14 cellular contexts compared by ENCODE assay signal in genomic region chr20:1871807-1872455, GRCh38. TPM values are rescaled to one million over a fixed set of nuclear protein-coding genes. Genes with fewer than 3 reads are reported as not detected.
A peak's percentile ranks its signal among the peaks of the same experiment; 100 is the strongest.
DNase-seq lines count a peak whose midpoint lies in the region; ATAC-seq, FAIRE-seq and TF ChIP-seq lines count a peak whose summit lies in the region.
"Had no signal": no experiment of that assay in that cellular context is flagged by ENCODE, and none has a peak within 500 bp of the region (broad histone marks: within the 10 kb centered on the region; RNA-seq: fewer than 3 reads in every experiment).

No MANE protein-coding gene starts in this region.

- no peak overlapping the region for H3K27ac Mint-ChIP-seq in activated CD4-positive, alpha-beta memory T cell treated with anti-CD3 and anti-CD28 coated beads for 36 hours
- no peak overlapping the region for H3K27ac Mint-ChIP-seq in activated CD4-positive, alpha-beta memory T cell treated with anti-CD3 and anti-CD28 coated beads, Interleukin-2, amount 10 ng/mL, durations not matched to agents 7 days and 5 days
- H3K27ac Mint-ChIP-seq in stimulated activated effector memory CD8-positive, alpha-beta T cell treated with anti-CD3 and anti-CD28 coated beads, Interleukin-12 subunit alpha, Interleukin-12 subunit beta, amount 100 ng/mL, for 72 hours: no peak overlapping the region

- no peak overlapping the region for H2AFZ ChIP-seq in K562 (ENCODE audit: low read depth, low read length)

- 4% methylated on average over 6 of the region's 7 CpGs for WGBS in K562 (ENCODE audit: insufficient coverage, low coverage, missing lambda C conversion rate)

- no peak for FAIRE-seq in K562 (lab: Jason Lieb, UNC)
- no peak for FAIRE-seq in RCC 7860 (lab: Jason Lieb, UNC)

- H3K36me3 ChIP-seq in K562 (ENCODE audit: control insufficient read depth, insufficient read depth, low read length): no peaks in the 10 kb centered on the region
- H3K36me3 ChIP-seq: upper lobe of left lung had no signal

- H3K27me3 Mint-ChIP-seq in activated CD4-positive, alpha-beta memory T cell treated with anti-CD3 and anti-CD28 coated beads for 36 hours: peaks cover 20% of the 10 kb centered on the region
- peaks cover 4% of the 10 kb centered on the region for H3K27me3 Mint-ChIP-seq in activated CD4-positive, alpha-beta memory T cell treated with anti-CD3 and anti-CD28 coated beads, Interleukin-2, amount 10 ng/mL, durations not matched to agents 7 days and 5 days

- peak; percentile 58 for DNase-seq in activated CD4-positive, alpha-beta memory T cell treated with anti-CD3 and anti-CD28 coated beads for 36 hours
- DNase-seq in activated CD4-positive, alpha-beta memory T cell treated with anti-CD3 and anti-CD28 coated beads, Interleukin-2, amount 10 ng/mL, durations not matched to agents 7 days and 5 days: no peak
- no peak for DNase-seq in K562 (ENCODE audit: extremely low read depth in 1 of 4, low spot score in 3 of 4)
- DNase-seq in stimulated activated effector memory CD8-positive, alpha-beta T cell treated with anti-CD3 and anti-CD28 coated beads, Interleukin-12 subunit alpha, Interleukin-12 subunit beta, amount 100 ng/mL, for 72 hours (ENCODE audit: low spot score in 2 of 2): no peak
- no peak for DNase-seq in RCC 7860 (ENCODE audit: low spot score)
- no peak for DNase-seq in NCI-H2227 treated with DMSO at 0.1 percent for 48 hours (lab: John Stamatoyannopoulos, UW)
- DNase-seq: anterior cingulate cortex, DMS79 treated with DMSO at 0.1 percent for 48 hours, foreskin melanocyte, NCI-H2171 had no signal

- no peaks in the 10 kb centered on the region for H3K79me2 ChIP-seq in K562 (ENCODE audit: control insufficient read depth, insufficient read depth, low read length)

- in situ Hi-C loops in K562 (cut with MboI): no loop called here

- no peaks in the 10 kb centered on the region for H3K4me1 ChIP-seq in K562 (replicated peaks in 1 of 2; ENCODE audit: control insufficient read depth in 2 of 2, insufficient read depth in 2 of 2, low read length in 2 of 2)

- no peaks in the 10 kb centered on the region for H3K4me1 Mint-ChIP-seq in activated CD4-positive, alpha-beta memory T cell treated with anti-CD3 and anti-CD28 coated beads for 36 hours (ENCODE audit: low read depth)
- no peaks in the 10 kb centered on the region for H3K4me1 Mint-ChIP-seq in activated CD4-positive, alpha-beta memory T cell treated with anti-CD3 and anti-CD28 coated beads, Interleukin-2, amount 10 ng/mL, durations not matched to agents 7 days and 5 days
- no peaks in the 10 kb centered on the region for H3K4me1 Mint-ChIP-seq in stimulated activated effector memory CD8-positive, alpha-beta T cell treated with anti-CD3 and anti-CD28 coated beads, Interleukin-12 subunit alpha, Interleukin-12 subunit beta, amount 100 ng/mL, for 72 hours

- intact Hi-C loops in activated CD4-positive, alpha-beta memory T cell treated with anti-CD3 and anti-CD28 coated beads for 36 hours (cut with micrococcal nuclease): no loop called here
- intact Hi-C loops in K562 (cut with micrococcal nuclease): no loop called here

- CTCF ChIA-PET in activated CD4-positive, alpha-beta memory T cell treated with anti-CD3 and anti-CD28 coated beads for 36 hours (lab: Charles Lee): no interaction called here
- CTCF ChIA-PET in activated CD4-positive, alpha-beta memory T cell treated with anti-CD3 and anti-CD28 coated beads, Interleukin-2, amount 10 ng/mL, durations not matched to agents 7 days and 5 days (lab: Charles Lee): no interaction called here
- CTCF ChIA-PET in K562 (lab: Yijun Ruan, JAX; ENCODE audit: low intra/inter-chr PET ratio): no interaction called here

- TF ChIP-seq EP300 in K562 (IDR thresholded peaks at IDR 0.05; ENCODE audit: low read length): no peak

- BruUV-seq in K562 (replicated peaks; lab: Mats Ljungman, UMichigan): no TSS peak

- no peak overlapping the region for H3K4me2 ChIP-seq in K562 (ENCODE audit: insufficient read depth, low read length)

- POLR2A ChIA-PET in activated CD4-positive, alpha-beta memory T cell treated with anti-CD3 and anti-CD28 coated beads for 36 hours (lab: Charles Lee): no interaction called here
- POLR2A ChIA-PET in activated CD4-positive, alpha-beta memory T cell treated with anti-CD3 and anti-CD28 coated beads, Interleukin-2, amount 10 ng/mL, durations not matched to agents 7 days and 5 days (lab: Charles Lee): no interaction called here
- POLR2A ChIA-PET in K562 (lab: Yijun Ruan, JAX): no interaction called here

- H3K9me1 ChIP-seq in K562 (ENCODE audit: control insufficient read depth, insufficient read depth, low read length): no peaks in the 10 kb centered on the region

- H3K4me3 Mint-ChIP-seq in activated CD4-positive, alpha-beta memory T cell treated with anti-CD3 and anti-CD28 coated beads for 36 hours: no peak overlapping the region
- no peak overlapping the region for H3K4me3 Mint-ChIP-seq in activated CD4-positive, alpha-beta memory T cell treated with anti-CD3 and anti-CD28 coated beads, Interleukin-2, amount 10 ng/mL, durations not matched to agents 7 days and 5 days
- no peak overlapping the region for H3K4me3 Mint-ChIP-seq in stimulated activated effector memory CD8-positive, alpha-beta T cell treated with anti-CD3 and anti-CD28 coated beads, Interleukin-12 subunit alpha, Interleukin-12 subunit beta, amount 100 ng/mL, for 72 hours
- H3K4me3 Mint-ChIP-seq: neural crest cell had no signal

- no peaks in the 10 kb centered on the region for H3K36me3 Mint-ChIP-seq in activated CD4-positive, alpha-beta memory T cell treated with anti-CD3 and anti-CD28 coated beads for 36 hours
- no peaks in the 10 kb centered on the region for H3K36me3 Mint-ChIP-seq in activated CD4-positive, alpha-beta memory T cell treated with anti-CD3 and anti-CD28 coated beads, Interleukin-2, amount 10 ng/mL, durations not matched to agents 7 days and 5 days (ENCODE audit: low read depth)
- H3K36me3 Mint-ChIP-seq in stimulated activated effector memory CD8-positive, alpha-beta T cell treated with anti-CD3 and anti-CD28 coated beads, Interleukin-12 subunit alpha, Interleukin-12 subunit beta, amount 100 ng/mL, for 72 hours: no peaks in the 10 kb centered on the region

- TF ChIP-seq RAD21 in K562 (CRISPR knock-in tag; conservative IDR thresholded peaks at IDR 0.05 in 1 of 2, IDR thresholded peaks at IDR 0.05 in 1 of 2): no peak

- H3K27ac ChIP-seq in K562 (ENCODE audit: extremely low read depth, low read depth, low read length): no peak overlapping the region
- H3K27ac ChIP-seq: upper lobe of left lung had no signal

- H4K20me1 ChIP-seq in K562 (replicated peaks; ENCODE audit: control insufficient read depth, insufficient read depth, low read length): no peaks in the 10 kb centered on the region

- H3K27me3 ChIP-seq in K562 (ENCODE audit: control insufficient read depth in 2 of 2, insufficient read depth in 2 of 2, low read length in 2 of 2): no peaks in the 10 kb centered on the region
- H3K27me3 ChIP-seq: upper lobe of left lung had no signal

- no peak overlapping the region for H3K4me3 ChIP-seq in K562
- H3K4me3 ChIP-seq: upper lobe of left lung had no signal

- peak; percentile 60 for ATAC-seq in HG02759 (IDR thresholded peaks at IDR 0.05; ENCODE audit: unreplicated experiment)
- ATAC-seq in K562: no peak
- peak; percentile 73 for ATAC-seq in stimulated activated effector memory CD8-positive, alpha-beta T cell treated with anti-CD3 and anti-CD28 coated beads, Interleukin-12 subunit alpha, Interleukin-12 subunit beta, amount 100 ng/mL, for 72 hours
- no peak for ATAC-seq in GM19035 (IDR thresholded peaks at IDR 0.05; ENCODE audit: unreplicated experiment)

- no peaks in the 10 kb centered on the region for H3K9me3 ChIP-seq in K562 (replicated peaks; ENCODE audit: control insufficient read depth, insufficient read depth, low read depth, low read length)
- H3K9me3 ChIP-seq: upper lobe of left lung had no signal

- no peak overlapping the region for H3K9ac ChIP-seq in K562 (ENCODE audit: insufficient read depth in 1 of 2, low read depth in 2 of 2, low read length in 2 of 2)

- no peak for TF ChIP-seq POLR2A in K562 (conservative IDR thresholded peaks at IDR 0.05)

- no peak for TF ChIP-seq CTCF in K562 (IDR thresholded peaks at IDR 0.05 in 2 of 3, conservative IDR thresholded peaks at IDR 0.05 in 1 of 3; ENCODE audit: insufficient read depth in 2 of 3, low read depth in 1 of 3, low read length in 3 of 3)

- H3K9me3 Mint-ChIP-seq in activated CD4-positive, alpha-beta memory T cell treated with anti-CD3 and anti-CD28 coated beads for 36 hours: no peaks in the 10 kb centered on the region
- no peaks in the 10 kb centered on the region for H3K9me3 Mint-ChIP-seq in activated CD4-positive, alpha-beta memory T cell treated with anti-CD3 and anti-CD28 coated beads, Interleukin-2, amount 10 ng/mL, durations not matched to agents 7 days and 5 days
- no peaks in the 10 kb centered on the region for H3K9me3 Mint-ChIP-seq in stimulated activated effector memory CD8-positive, alpha-beta T cell treated with anti-CD3 and anti-CD28 coated beads, Interleukin-12 subunit alpha, Interleukin-12 subunit beta, amount 100 ng/mL, for 72 hours
- H3K9me3 Mint-ChIP-seq: neural crest cell had no signal

TF ChIP-seq in K562, 482 proteins besides CTCF, POLR2A, EP300 and RAD21 (continues in another document):
- TF ChIP-seq ZKSCAN8 (CRISPR knock-in tag; IDR thresholded peaks at IDR 0.05): peak; percentile 55; the same call in 1 of the 2 replicates
- no peak for TF ChIP-seq SMARCA5 (IDR thresholded peaks at IDR 0.05)

RNA-seq across cellular contexts. Expression of gene SIRPA, which starts 23.3 kb away (rescaled TPM):
- not detected for total RNA-seq in activated CD4-positive, alpha-beta memory T cell treated with anti-CD3 and anti-CD28 coated beads for 36 hours
- not detected for total RNA-seq in activated CD4-positive, alpha-beta memory T cell treated with anti-CD3 and anti-CD28 coated beads, Interleukin-2, amount 10 ng/mL, durations not matched to agents 7 days and 5 days
- 0.25 TPM in 1 of 2 replicates, not detected in the other for total RNA-seq in K562 (2011; cell fraction: chromatin; rRNA removed; ENCODE audit: low replicate concordance)
- 0.17 TPM in 1 of 2 replicates, not detected in the other for total RNA-seq in K562 (2011; cell fraction: nucleolus; rRNA removed)
- 0.15 and 0.23 TPM in 2 replicates for total RNA-seq in K562 (2011; cell fraction: nucleoplasm; rRNA removed)
- 0.04 TPM in 1 of 2 replicates, not detected in the other for total RNA-seq in K562 (2014; rRNA removed)
- total RNA-seq in K562 (2014; rRNA removed; fragmentation: Illumina TruSeq; extraction: Trizol): 0.10 and 0.11 TPM in 2 replicates
- total RNA-seq in K562 (2015; rRNA removed; fragmentation: Illumina TruSeq; extraction: Trizol): 0.23 and 0.25 TPM in 2 replicates
- total RNA-seq in K562 (2021): 0.40 and 0.56 TPM in 2 replicates
- polyA plus RNA-seq in K562 (2011; rRNA removed): 0.08 and 4.4 TPM in 2 replicates
- polyA plus RNA-seq in K562 (2011; cell fraction: cytosol; rRNA removed): 0.18 and 3.1 TPM in 2 replicates
- polyA plus RNA-seq in K562 (2011; cell fraction: nucleus; rRNA removed): 0.30 and 7.5 TPM in 2 replicates
- polyA plus RNA-seq in K562 (2012): 0.20 and 0.35 TPM in 2 replicates
- polyA plus RNA-seq in K562 (2014; fragmentation: Illumina TruSeq; extraction: Trizol): 0.25 and 0.28 TPM in 2 replicates
- under 1 TPM in 1 of 2 experiments, not detected in 1; 0.01 TPM for polyA plus RNA-seq in K562 (2014; fragmentation: Nextera tagmentation; extraction: Ambion mirVana)
- 0.08 and 0.09 TPM in 2 replicates for polyA plus RNA-seq in K562 (2014; rRNA removed)
- polyA minus RNA-seq in K562 (2011; rRNA and poly(A)+ RNA removed): 2.1 TPM in 1 of 2 replicates, not detected in the other
- 4.7 TPM in 1 of 2 replicates, not detected in the other for polyA minus RNA-seq in K562 (2011; cell fraction: cytosol; rRNA and poly(A)+ RNA removed)
- 0.13 and 3.8 TPM in 2 replicates for polyA minus RNA-seq in K562 (2011; cell fraction: nucleus; rRNA and poly(A)+ RNA removed)

Comparison
In these comparisons a context has a peak if more than half of its experiments do, and no peak if none do; other contexts are left out.
1. ATAC-seq: peak in HG02759 (single experiment) and stimulated activated effector memory CD8-positive, alpha-beta T cell treated with anti-CD3 and anti-CD28 coated beads, Interleukin-12 subunit alpha, Interleukin-12 subunit beta, amount 100 ng/mL, for 72 hours (single experiment); none in K562 (single experiment) and GM19035 (single experiment).